Comparison of ENCODE assay signal across 21 cellular contexts in genomic region chr10:22677333-22677732, GRCh38. TPM values are rescaled to one million over a fixed set of nuclear protein-coding genes. Genes with fewer than 3 reads are reported as not detected.
A peak's percentile ranks its signal among the peaks of the same experiment; 100 is the strongest.
DNase-seq lines count a peak whose midpoint lies in the region; ATAC-seq and TF ChIP-seq lines count a peak whose summit lies in the region.
"Had no signal": no experiment of that assay in that cellular context is flagged by ENCODE, and none has a peak within 500 bp of the region (broad histone marks: within the 10 kb centered on the region; RNA-seq: fewer than 3 reads in every experiment).

No MANE protein-coding gene starts in this region.

- H3K27ac ChIP-seq in CD8-positive, alpha-beta T cell (ENCODE audit: low read depth, low read length) = peak overlapping the region; percentile 12
- H3K27ac ChIP-seq in thyroid gland = no peak overlapping the region
- H3K27ac ChIP-seq: body of pancreas, esophagus muscularis mucosa, KMS-11, neutrophil, psoas muscle had no signal

- no peak for TF ChIP-seq POLR2A in thyroid gland (IDR thresholded peaks at IDR 0.05)

- H3K27me3 ChIP-seq in CD8-positive, alpha-beta T cell (ENCODE audit: insufficient read depth, low read length) = no peaks in the 10 kb centered on the region
- H3K27me3 ChIP-seq in thyroid gland = no peaks in the 10 kb centered on the region
- H3K27me3 ChIP-seq: body of pancreas, esophagus muscularis mucosa, neutrophil had no signal

- H3K4me1 Mint-ChIP-seq in activated CD4-positive, alpha-beta T cell treated with anti-CD3 and anti-CD28 coated beads, Interleukin-2, amount 10 ng/mL, durations not matched to agents 24 days and 14 days = peaks cover 69% of the 10 kb centered on the region
- peaks cover 94% of the 10 kb centered on the region for H3K4me1 Mint-ChIP-seq in CD8-positive, alpha-beta T cell (ENCODE audit: low read depth)
- peaks cover 74% of the 10 kb centered on the region for H3K4me1 Mint-ChIP-seq in activated T-helper 2 cell treated with anti-CD3 and anti-CD28 coated beads, Interferon-gamma antibody, Interleukin-2, Interleukin-4, amounts not matched to agents 10 μg/mL and 5 μg/mL and 100 μg/mL, durations not matched to agents 14 hours and 24 hours and 36 hours (ENCODE audit: low read depth)
- peaks cover 42 to 91% (median 88%) of the 10 kb centered on the region in 4 donors for H3K4me1 Mint-ChIP-seq in naive thymus-derived CD8-positive, alpha-beta T cell
- peaks cover 13% of the 10 kb centered on the region for H3K4me1 Mint-ChIP-seq in mesothelial cell of epicardium

- H3K27me3 Mint-ChIP-seq in activated CD4-positive, alpha-beta T cell treated with anti-CD3 and anti-CD28 coated beads, Interleukin-2, amount 10 ng/mL, durations not matched to agents 24 days and 14 days = no peaks in the 10 kb centered on the region
- no peaks in the 10 kb centered on the region for H3K27me3 Mint-ChIP-seq in CD8-positive, alpha-beta T cell (ENCODE audit: low read depth)
- no peaks in the 10 kb centered on the region for H3K27me3 Mint-ChIP-seq in activated T-helper 2 cell treated with anti-CD3 and anti-CD28 coated beads, Interferon-gamma antibody, Interleukin-2, Interleukin-4, amounts not matched to agents 10 μg/mL and 5 μg/mL and 100 μg/mL, durations not matched to agents 14 hours and 24 hours and 36 hours (ENCODE audit: low read depth)
- no peaks in the 10 kb centered on the region for H3K27me3 Mint-ChIP-seq in naive thymus-derived CD8-positive, alpha-beta T cell
- H3K27me3 Mint-ChIP-seq in mesothelial cell of epicardium (ENCODE audit: low read depth) = no peaks in the 10 kb centered on the region

- TF ChIP-seq CTCF in CD8-positive, alpha-beta T cell (IDR thresholded peaks at IDR 0.05) = no peak
- no peak for TF ChIP-seq CTCF in thyroid gland (IDR thresholded peaks at IDR 0.05)
- TF ChIP-seq CTCF in mesothelial cell of epicardium (IDR thresholded peaks at IDR 0.05; ENCODE audit: unreplicated experiment) = no peak

- DNase-seq in activated CD4-positive, alpha-beta T cell treated with anti-CD3 and anti-CD28 coated beads, Interleukin-2, amount 10 ng/mL, durations not matched to agents 24 days and 14 days = no peak
- no peak for DNase-seq in activated CD4-positive, alpha-beta T cell treated with anti-CD3 and anti-CD28 coated beads, Interleukin-2, amount 50 U/mL, for 1 hour
- DNase-seq in CD8-positive, alpha-beta T cell = no peak
- DNase-seq in activated T-helper 2 cell treated with anti-CD3 and anti-CD28 coated beads, Interferon-gamma antibody, Interleukin-2, Interleukin-4, amounts not matched to agents 10 μg/mL and 5 μg/mL and 100 μg/mL, durations not matched to agents 14 hours and 24 hours and 36 hours (ENCODE audit: low spot score) = no peak
- DNase-seq in naive thymus-derived CD8-positive, alpha-beta T cell = no peak
- DNase-seq in thyroid gland (no peak), mesothelial cell of epicardium (ENCODE audit: low spot score in 2 of 2, unreplicated experiment in 2 of 2) (no peak)
- DNase-seq: activated CD4-positive, CD25-positive, alpha-beta regulatory T cell treated with anti-CD3 and anti-CD28 coated beads, Interleukin-2, amount 50 U/mL, for 72 hours; activated T-cell treated with anti-CD3 and anti-CD28 coated beads for 4 hours; body of pancreas; effector CD4-positive, alpha-beta T cell; EL; HFFc6; mucosa of descending colon; NCI-H187 treated with DMSO at 0.1 percent for 48 hours; NCI-H69; psoas muscle had no signal

- H3K36me3 Mint-ChIP-seq in activated CD4-positive, alpha-beta T cell treated with anti-CD3 and anti-CD28 coated beads, Interleukin-2, amount 10 ng/mL, durations not matched to agents 24 days and 14 days (ENCODE audit: low read depth) = peaks cover 9% of the 10 kb centered on the region
- peaks cover 8% of the 10 kb centered on the region for H3K36me3 Mint-ChIP-seq in CD8-positive, alpha-beta T cell
- H3K36me3 Mint-ChIP-seq in activated T-helper 2 cell treated with anti-CD3 and anti-CD28 coated beads, Interferon-gamma antibody, Interleukin-2, Interleukin-4, amounts not matched to agents 10 μg/mL and 5 μg/mL and 100 μg/mL, durations not matched to agents 14 hours and 24 hours and 36 hours (ENCODE audit: low read depth) = peaks cover 22% of the 10 kb centered on the region
- peaks cover 0 to 3% (median 3%) of the 10 kb centered on the region in 3 donors for H3K36me3 Mint-ChIP-seq in naive thymus-derived CD8-positive, alpha-beta T cell
- no peaks in the 10 kb centered on the region for H3K36me3 Mint-ChIP-seq in mesothelial cell of epicardium

- no peaks in the 10 kb centered on the region for H3K36me3 ChIP-seq in CD8-positive, alpha-beta T cell (ENCODE audit: insufficient read depth, low read length)
- H3K36me3 ChIP-seq in thyroid gland = no peaks in the 10 kb centered on the region
- H3K36me3 ChIP-seq: esophagus muscularis mucosa, neutrophil had no signal

- CTCF ChIA-PET in CD8-positive, alpha-beta T cell (lab: Charles Lee) = interaction anchor here (1.0 to 2.0 kb wide), 5 partner anchors 9 to 311 kb away, joined by 3 to 13 read pairs (median 4); no protein-coding TSS in a partner anchor

- peaks cover 94% of the 10 kb centered on the region for H3K4me1 ChIP-seq in CD8-positive, alpha-beta T cell (ENCODE audit: insufficient read depth, low read length)
- peaks cover 8 to 27% of the 10 kb centered on the region in 2 donors for H3K4me1 ChIP-seq in thyroid gland
- H3K4me1 ChIP-seq: psoas muscle had no signal

- intact Hi-C loops in activated CD4-positive, alpha-beta T cell treated with anti-CD3 and anti-CD28 coated beads, Interleukin-2, amount 10 ng/mL, durations not matched to agents 24 days and 14 days (cut with micrococcal nuclease) = no loop called here
- intact Hi-C loops in CD8-positive, alpha-beta T cell (cut with DNase I, micrococcal nuclease) = no loop called here
- intact Hi-C loops in activated T-helper 2 cell treated with anti-CD3 and anti-CD28 coated beads, Interferon-gamma antibody, Interleukin-2, Interleukin-4, amounts not matched to agents 10 μg/mL and 5 μg/mL and 100 μg/mL, durations not matched to agents 14 hours and 24 hours and 36 hours (cut with micrococcal nuclease) = loop anchor here (1.0 kb wide), 1 partner anchor 8 kb away; no protein-coding TSS in a partner anchor
- intact Hi-C loops in thyroid gland (cut with DNase I) = no loop called here

- H3K9me3 Mint-ChIP-seq in activated CD4-positive, alpha-beta T cell treated with anti-CD3 and anti-CD28 coated beads, Interleukin-2, amount 10 ng/mL, durations not matched to agents 24 days and 14 days = no peaks in the 10 kb centered on the region
- H3K9me3 Mint-ChIP-seq in CD8-positive, alpha-beta T cell = no peaks in the 10 kb centered on the region
- no peaks in the 10 kb centered on the region for H3K9me3 Mint-ChIP-seq in activated T-helper 2 cell treated with anti-CD3 and anti-CD28 coated beads, Interferon-gamma antibody, Interleukin-2, Interleukin-4, amounts not matched to agents 10 μg/mL and 5 μg/mL and 100 μg/mL, durations not matched to agents 14 hours and 24 hours and 36 hours
- H3K9me3 Mint-ChIP-seq in naive thymus-derived CD8-positive, alpha-beta T cell = no peaks in the 10 kb centered on the region
- no peaks in the 10 kb centered on the region for H3K9me3 Mint-ChIP-seq in mesothelial cell of epicardium
- H3K9me3 Mint-ChIP-seq: HFFc6 had no signal

- peak overlapping the region; percentile 62 for H3K27ac Mint-ChIP-seq in activated CD4-positive, alpha-beta T cell treated with anti-CD3 and anti-CD28 coated beads, Interleukin-2, amount 10 ng/mL, durations not matched to agents 24 days and 14 days
- peak overlapping the region; percentile 96 for H3K27ac Mint-ChIP-seq in CD8-positive, alpha-beta T cell
- H3K27ac Mint-ChIP-seq in activated T-helper 2 cell treated with anti-CD3 and anti-CD28 coated beads, Interferon-gamma antibody, Interleukin-2, Interleukin-4, amounts not matched to agents 10 μg/mL and 5 μg/mL and 100 μg/mL, durations not matched to agents 14 hours and 24 hours and 36 hours = peak overlapping the region; percentile 0
- H3K27ac Mint-ChIP-seq in naive thymus-derived CD8-positive, alpha-beta T cell = peak overlapping the region; percentile 87 to 97 (median 91)
- no peak overlapping the region for H3K27ac Mint-ChIP-seq in mesothelial cell of epicardium
- H3K27ac Mint-ChIP-seq: HFFc6 had no signal

- H3K4me3 ChIP-seq in CD8-positive, alpha-beta T cell (ENCODE audit: low read depth, low read length) = no peak overlapping the region
- no peak overlapping the region for H3K4me3 ChIP-seq in thyroid gland (replicated peaks in 1 of 3)
- H3K4me3 ChIP-seq: body of pancreas, esophagus muscularis mucosa, mucosa of descending colon, psoas muscle had no signal

- no peak for ATAC-seq in CD8-positive, alpha-beta T cell
- ATAC-seq in naive thymus-derived CD8-positive, alpha-beta T cell = no peak
- ATAC-seq in GM18873 (IDR thresholded peaks at IDR 0.05; ENCODE audit: low FRiP score, unreplicated experiment) = no peak
- ATAC-seq: body of pancreas, mucosa of descending colon, psoas muscle had no signal

- 97 to 99% methylated on average over 5 of the region's 5 CpGs for WGBS in thyroid gland, 2 donors

- H3K9me3 ChIP-seq in CD8-positive, alpha-beta T cell (ENCODE audit: low read length) = no peaks in the 10 kb centered on the region
- H3K9me3 ChIP-seq in thyroid gland = no peaks in the 10 kb centered on the region
- H3K9me3 ChIP-seq: body of pancreas, esophagus muscularis mucosa, mucosa of descending colon, neutrophil, psoas muscle had no signal

- POLR2A ChIA-PET in CD8-positive, alpha-beta T cell (lab: Charles Lee) = interaction anchor here (0.9 to 2.1 kb wide), 11 partner anchors 9 to 58 kb away, joined by 3 to 14 read pairs (median 3); no protein-coding TSS in a partner anchor
- POLR2A ChIA-PET in naive thymus-derived CD8-positive, alpha-beta T cell (lab: Charles Lee) = interaction anchor here (0.6 to 3.8 kb wide), 9 partner anchors 9 to 66 kb away, joined by 3 to 31 read pairs (median 4); partner anchors contain the start of gene PIP4K2A

- H3K4me3 Mint-ChIP-seq in activated CD4-positive, alpha-beta T cell treated with anti-CD3 and anti-CD28 coated beads, Interleukin-2, amount 10 ng/mL, durations not matched to agents 24 days and 14 days = peak overlapping the region; percentile 17
- H3K4me3 Mint-ChIP-seq in CD8-positive, alpha-beta T cell = peak overlapping the region; percentile 58
- H3K4me3 Mint-ChIP-seq in activated T-helper 2 cell treated with anti-CD3 and anti-CD28 coated beads, Interferon-gamma antibody, Interleukin-2, Interleukin-4, amounts not matched to agents 10 μg/mL and 5 μg/mL and 100 μg/mL, durations not matched to agents 14 hours and 24 hours and 36 hours (ENCODE audit: low read depth) = no peak overlapping the region
- peak overlapping the region; percentile 50 to 78 (median 68) for H3K4me3 Mint-ChIP-seq in naive thymus-derived CD8-positive, alpha-beta T cell
- no peak overlapping the region for H3K4me3 Mint-ChIP-seq in mesothelial cell of epicardium
- H3K4me3 Mint-ChIP-seq: HFFc6 had no signal

RNA-seq across cellular contexts. Expression of gene PIP4K2A, which starts 37.0 kb away (rescaled TPM):
- 94.6 and 101 TPM in 2 replicates for total RNA-seq in activated CD4-positive, alpha-beta T cell treated with anti-CD3 and anti-CD28 coated beads, Interleukin-2, amount 10 ng/mL, durations not matched to agents 24 days and 14 days
- 10 to 100 TPM; 82.5 to 89.5 TPM for total RNA-seq in CD8-positive, alpha-beta T cell
- total RNA-seq in activated T-helper 2 cell treated with anti-CD3 and anti-CD28 coated beads, Interferon-gamma antibody, Interleukin-2, Interleukin-4, amounts not matched to agents 10 μg/mL and 5 μg/mL and 100 μg/mL, durations not matched to agents 14 hours and 24 hours and 36 hours = 104 and 105 TPM in 2 replicates
- total RNA-seq in naive thymus-derived CD8-positive, alpha-beta T cell = 100 to 1,000 TPM; 152 to 169 TPM
- polyA plus RNA-seq in naive thymus-derived CD8-positive, alpha-beta T cell = 10 to 100 TPM; 54.3 to 77.5 (median 59.9) TPM
- total RNA-seq in thyroid gland (10 to 100 TPM; 16.5 to 23.2 (median 19.3) TPM), mesothelial cell of epicardium (33.6 to 37.6 TPM (median 34.9 TPM) in 3 replicates)

Comparison
In these comparisons a context has a peak if more than half of its experiments do, and no peak if none do; other contexts are left out.
1. H3K4me3 Mint-ChIP-seq: peak in activated CD4-positive, alpha-beta T cell treated with anti-CD3 and anti-CD28 coated beads, Interleukin-2, amount 10 ng/mL, durations not matched to agents 24 days and 14 days (single experiment), CD8-positive, alpha-beta T cell (single experiment) and naive thymus-derived CD8-positive, alpha-beta T cell (10 of 10); none in activated T-helper 2 cell treated with anti-CD3 and anti-CD28 coated beads, Interferon-gamma antibody, Interleukin-2, Interleukin-4, amounts not matched to agents 10 μg/mL and 5 μg/mL and 100 μg/mL, durations not matched to agents 14 hours and 24 hours and 36 hours (single experiment) and mesothelial cell of epicardium (single experiment).